ENCODE assay signal across 2 cellular contexts in the genomic region with DNA sequence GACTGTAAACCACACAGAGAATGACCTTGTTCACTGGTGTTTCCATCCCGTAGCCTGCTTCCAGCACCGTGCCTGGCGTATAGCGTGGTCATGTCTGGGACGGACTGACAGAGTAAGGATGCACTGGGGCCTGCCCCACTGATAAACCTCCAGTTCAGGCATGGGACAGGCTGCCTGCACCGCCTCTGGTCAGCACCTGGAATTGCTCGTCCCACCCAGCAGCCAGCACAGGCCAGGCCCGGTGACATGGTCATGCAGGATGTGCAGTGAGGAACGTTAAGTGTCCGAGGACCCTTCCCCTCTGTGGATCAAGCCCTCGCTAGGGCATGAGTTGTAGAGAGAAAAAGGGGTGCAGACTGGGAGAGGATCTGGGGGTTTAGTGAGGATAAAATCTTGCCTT.
TF ChIP-seq lines count a peak whose summit lies in the region.

No MANE protein-coding gene starts in this region.

TF ChIP-seq in A549, 52 proteins besides CTCF, POLR2A, EP300 and RAD21:
- TF ChIP-seq, protein P1, sequence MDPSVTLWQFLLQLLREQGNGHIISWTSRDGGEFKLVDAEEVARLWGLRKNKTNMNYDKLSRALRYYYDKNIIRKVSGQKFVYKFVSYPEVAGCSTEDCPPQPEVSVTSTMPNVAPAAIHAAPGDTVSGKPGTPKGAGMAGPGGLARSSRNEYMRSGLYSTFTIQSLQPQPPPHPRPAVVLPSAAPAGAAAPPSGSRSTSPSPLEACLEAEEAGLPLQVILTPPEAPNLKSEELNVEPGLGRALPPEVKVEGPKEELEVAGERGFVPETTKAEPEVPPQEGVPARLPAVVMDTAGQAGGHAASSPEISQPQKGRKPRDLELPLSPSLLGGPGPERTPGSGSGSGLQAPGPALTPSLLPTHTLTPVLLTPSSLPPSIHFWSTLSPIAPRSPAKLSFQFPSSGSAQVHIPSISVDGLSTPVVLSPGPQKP (IDR thresholded peaks at IDR 0.05; ENCODE audit: low read depth, low read length), result no peak
- TF ChIP-seq, protein P2, sequence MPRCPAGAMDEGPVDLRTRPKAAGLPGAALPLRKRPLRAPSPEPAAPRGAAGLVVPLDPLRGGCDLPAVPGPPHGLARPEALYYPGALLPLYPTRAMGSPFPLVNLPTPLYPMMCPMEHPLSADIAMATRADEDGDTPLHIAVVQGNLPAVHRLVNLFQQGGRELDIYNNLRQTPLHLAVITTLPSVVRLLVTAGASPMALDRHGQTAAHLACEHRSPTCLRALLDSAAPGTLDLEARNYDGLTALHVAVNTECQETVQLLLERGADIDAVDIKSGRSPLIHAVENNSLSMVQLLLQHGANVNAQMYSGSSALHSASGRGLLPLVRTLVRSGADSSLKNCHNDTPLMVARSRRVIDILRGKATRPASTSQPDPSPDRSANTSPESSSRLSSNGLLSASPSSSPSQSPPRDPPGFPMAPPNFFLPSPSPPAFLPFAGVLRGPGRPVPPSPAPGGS (IDR thresholded peaks at IDR 0.05), result no peak

TF ChIP-seq in GM12878, 131 proteins besides CTCF, POLR2A, EP300 and RAD21:
- no peak for TF ChIP-seq ZNF24 (IDR thresholded peaks at IDR 0.05)
- no peak for TF ChIP-seq SMAD1 (IDR thresholded peaks at IDR 0.05; ENCODE audit: low read depth, partially characterized antibody)
- no peak for TF ChIP-seq TAF1 (IDR thresholded peaks at IDR 0.05; ENCODE audit: borderline replicate concordance, low read depth, low read length)
- TF ChIP-seq, protein P3, sequence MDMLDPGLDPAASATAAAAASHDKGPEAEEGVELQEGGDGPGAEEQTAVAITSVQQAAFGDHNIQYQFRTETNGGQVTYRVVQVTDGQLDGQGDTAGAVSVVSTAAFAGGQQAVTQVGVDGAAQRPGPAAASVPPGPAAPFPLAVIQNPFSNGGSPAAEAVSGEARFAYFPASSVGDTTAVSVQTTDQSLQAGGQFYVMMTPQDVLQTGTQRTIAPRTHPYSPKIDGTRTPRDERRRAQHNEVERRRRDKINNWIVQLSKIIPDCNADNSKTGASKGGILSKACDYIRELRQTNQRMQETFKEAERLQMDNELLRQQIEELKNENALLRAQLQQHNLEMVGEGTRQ (IDR thresholded peaks at IDR 0.05; ENCODE audit: borderline replicate concordance, low read depth, low read length), result no peak
- TF ChIP-seq SREBF1 (IDR thresholded peaks at IDR 0.05; ENCODE audit: low read length), result no peak
- no peak for TF ChIP-seq RB1 (IDR thresholded peaks at IDR 0.05; ENCODE audit: borderline replicate concordance)
- TF ChIP-seq, protein P4, sequence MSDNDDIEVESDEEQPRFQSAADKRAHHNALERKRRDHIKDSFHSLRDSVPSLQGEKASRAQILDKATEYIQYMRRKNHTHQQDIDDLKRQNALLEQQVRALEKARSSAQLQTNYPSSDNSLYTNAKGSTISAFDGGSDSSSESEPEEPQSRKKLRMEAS (IDR thresholded peaks at IDR 0.05; ENCODE audit: low read depth, low read length), result no peak
- TF ChIP-seq ZNF207 (IDR thresholded peaks at IDR 0.05; ENCODE audit: borderline replicate concordance), result no peak
- no peak for TF ChIP-seq CHD2 (IDR thresholded peaks at IDR 0.05; ENCODE audit: borderline replicate concordance, low read depth, low read length)
- no peak for TF ChIP-seq FOXM1 (IDR thresholded peaks at IDR 0.05; ENCODE audit: low read depth, low read length)
- no peak for TF ChIP-seq ETV6 (conservative IDR thresholded peaks at IDR 0.05 in 1 of 2, IDR thresholded peaks at IDR 0.05 in 1 of 2; ENCODE audit: borderline replicate concordance in 1 of 2, low read depth in 1 of 2)
- no peak for TF ChIP-seq STAT3 (IDR thresholded peaks at IDR 0.05; ENCODE audit: low read depth, low read length)
- TF ChIP-seq SRF (IDR thresholded peaks at IDR 0.05; ENCODE audit: low read depth in 2 of 2, low read length in 2 of 2), result no peak
- TF ChIP-seq NR2C1 (IDR thresholded peaks at IDR 0.05), result no peak
- TF ChIP-seq CREM (IDR thresholded peaks at IDR 0.05; ENCODE audit: low read depth), result no peak
- TF ChIP-seq, protein P5, sequence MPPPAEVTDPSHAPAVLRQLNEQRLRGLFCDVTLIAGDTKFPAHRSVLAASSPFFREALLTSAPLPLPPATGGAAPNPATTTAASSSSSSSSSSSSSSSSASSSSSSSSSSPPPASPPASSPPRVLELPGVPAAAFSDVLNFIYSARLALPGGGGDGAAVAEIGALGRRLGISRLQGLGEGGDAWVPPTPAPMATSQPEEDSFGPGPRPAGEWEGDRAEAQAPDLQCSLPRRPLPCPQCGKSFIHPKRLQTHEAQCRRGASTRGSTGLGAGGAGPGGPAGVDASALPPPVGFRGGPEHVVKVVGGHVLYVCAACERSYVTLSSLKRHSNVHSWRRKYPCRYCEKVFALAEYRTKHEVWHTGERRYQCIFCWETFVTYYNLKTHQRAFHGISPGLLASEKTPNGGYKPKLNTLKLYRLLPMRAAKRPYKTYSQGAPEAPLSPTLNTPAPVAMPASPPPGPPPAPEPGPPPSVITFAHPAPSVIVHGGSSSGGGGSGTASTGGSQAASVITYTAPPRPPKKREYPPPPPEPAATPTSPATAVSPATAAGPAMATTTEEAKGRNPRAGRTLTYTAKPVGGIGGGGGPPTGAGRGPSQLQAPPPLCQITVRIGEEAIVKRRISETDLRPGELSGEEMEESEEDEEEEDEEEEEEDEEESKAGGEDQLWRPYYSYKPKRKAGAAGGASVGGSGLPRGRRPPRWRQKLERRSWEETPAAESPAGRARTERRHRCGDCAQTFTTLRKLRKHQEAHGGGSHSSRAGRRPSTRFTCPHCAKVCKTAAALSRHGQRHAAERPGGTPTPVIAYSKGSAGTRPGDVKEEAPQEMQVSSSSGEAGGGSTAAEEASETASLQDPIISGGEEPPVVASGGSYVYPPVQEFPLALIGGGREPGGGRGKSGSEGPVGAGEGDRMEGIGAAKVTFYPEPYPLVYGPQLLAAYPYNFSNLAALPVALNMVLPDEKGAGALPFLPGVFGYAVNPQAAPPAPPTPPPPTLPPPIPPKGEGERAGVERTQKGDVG (CRISPR knock-in tag; IDR thresholded peaks at IDR 0.05), result no peak
- TF ChIP-seq, protein P6, sequence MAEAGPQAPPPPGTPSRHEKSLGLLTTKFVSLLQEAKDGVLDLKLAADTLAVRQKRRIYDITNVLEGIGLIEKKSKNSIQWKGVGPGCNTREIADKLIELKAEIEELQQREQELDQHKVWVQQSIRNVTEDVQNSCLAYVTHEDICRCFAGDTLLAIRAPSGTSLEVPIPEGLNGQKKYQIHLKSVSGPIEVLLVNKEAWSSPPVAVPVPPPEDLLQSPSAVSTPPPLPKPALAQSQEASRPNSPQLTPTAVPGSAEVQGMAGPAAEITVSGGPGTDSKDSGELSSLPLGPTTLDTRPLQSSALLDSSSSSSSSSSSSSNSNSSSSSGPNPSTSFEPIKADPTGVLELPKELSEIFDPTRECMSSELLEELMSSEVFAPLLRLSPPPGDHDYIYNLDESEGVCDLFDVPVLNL (IDR thresholded peaks at IDR 0.05; ENCODE audit: low read depth, low read length), result no peak
